Comparison of ENCODE assay signal across 1 cellular context in genomic region chr7:112206238-112207105, GRCh38.
A peak's percentile ranks its signal among the peaks of the same experiment; 100 is the strongest.
TF ChIP-seq lines count a peak whose summit lies in the region.

Gene DOCK4 (minus strand): TSS chr7:112206399. CDS start chr7:112206138, 261 bp downstream.
Gene ZNF277 (plus strand): TSS chr7:112206695. CDS start chr7:112206717, 22 bp downstream.

TF ChIP-seq in K562, 482 proteins besides CTCF, POLR2A, EP300 and RAD21 (continued from another document and continues in another):
- no peak for TF ChIP-seq ATF4 (CRISPR knock-in tag; IDR thresholded peaks at IDR 0.05)
- no peak for TF ChIP-seq RBM34 (IDR thresholded peaks at IDR 0.05; ENCODE audit: borderline replicate concordance, insufficient read depth, low read length)
- TF ChIP-seq E4F1 (CRISPR knock-in tag; IDR thresholded peaks at IDR 0.05; ENCODE audit: borderline replicate concordance), result no peak
- 0 out of 2 replicates have a peak, but pooled peaks have one; percentile 36 for TF ChIP-seq ZBTB9 (CRISPR knock-in tag; IDR thresholded peaks at IDR 0.05)
- TF ChIP-seq ZNF75A (CRISPR knock-in tag; IDR thresholded peaks at IDR 0.05), result no peak
- no peak for TF ChIP-seq TGIF2 (CRISPR knock-in tag; IDR thresholded peaks at IDR 0.05)
- no peak for TF ChIP-seq FIP1L1 (IDR thresholded peaks at IDR 0.05; ENCODE audit: low read depth, low read length, poor library complexity, severe bottlenecking)
- TF ChIP-seq KHSRP (IDR thresholded peaks at IDR 0.05), result no peak
- TF ChIP-seq FOXA3 (CRISPR knock-in tag; conservative IDR thresholded peaks at IDR 0.05 in 1 of 2, IDR thresholded peaks at IDR 0.05 in 1 of 2), result no peak
- TF ChIP-seq LEF1 (IDR thresholded peaks at IDR 0.05), result no peak
- no peak; the same call in 1 of the 2 replicates for TF ChIP-seq FOSL1 (tag; conservative IDR thresholded peaks at IDR 0.05)
- TF ChIP-seq STAT5B (CRISPR knock-in tag; IDR thresholded peaks at IDR 0.05), result no peak
- no peak for TF ChIP-seq DNMT1 (IDR thresholded peaks at IDR 0.05)
- no peak for TF ChIP-seq EWSR1 (IDR thresholded peaks at IDR 0.05; ENCODE audit: borderline replicate concordance, low read depth, partially characterized antibody)
- no peak for TF ChIP-seq ZBTB49 (CRISPR knock-in tag; IDR thresholded peaks at IDR 0.05; ENCODE audit: borderline replicate concordance)
- TF ChIP-seq NR0B1 (IDR thresholded peaks at IDR 0.05; ENCODE audit: partially characterized antibody), result no peak
- no peak for TF ChIP-seq BRF2 (IDR thresholded peaks at IDR 0.05; ENCODE audit: borderline replicate concordance, insufficient read depth, insufficient read length)
- no peak for TF ChIP-seq CEBPZ (IDR thresholded peaks at IDR 0.05; ENCODE audit: borderline replicate concordance, low read depth, low read length)
- no peak for TF ChIP-seq CHCHD3 (CRISPR knock-in tag; IDR thresholded peaks at IDR 0.05)
- no peak for TF ChIP-seq CBFB (CRISPR knock-in tag; IDR thresholded peaks at IDR 0.05)
- no peak for TF ChIP-seq TCF3 (CRISPR knock-in tag; IDR thresholded peaks at IDR 0.05)
- TF ChIP-seq ZC3H11A (IDR thresholded peaks at IDR 0.05; ENCODE audit: low read depth, low read length), result no peak
- TF ChIP-seq RNF219 (CRISPR knock-in tag; IDR thresholded peaks at IDR 0.05), result no peak
- TF ChIP-seq GMEB1 (CRISPR knock-in tag; IDR thresholded peaks at IDR 0.05), result peak; percentile 76
- no peak for TF ChIP-seq U2AF1 (optimal IDR thresholded peaks at IDR 0.05; ENCODE audit: low read depth, low read length)
- no peak for TF ChIP-seq MEF2D (tag; conservative IDR thresholded peaks at IDR 0.05; ENCODE audit: low read depth)
- TF ChIP-seq BDP1 (IDR thresholded peaks at IDR 0.05; ENCODE audit: insufficient read depth, insufficient read length), result no peak
- TF ChIP-seq BHLHE40 (IDR thresholded peaks at IDR 0.05; ENCODE audit: low read length), result peak; percentile 46
- TF ChIP-seq KDM1A (IDR thresholded peaks at IDR 0.05), result no peak
- TF ChIP-seq SP2 (IDR thresholded peaks at IDR 0.05; ENCODE audit: extremely low read depth, low read depth, low read length, poor library complexity, severe bottlenecking), result peak; percentile 40
- TF ChIP-seq GATAD2B (IDR thresholded peaks at IDR 0.05; ENCODE audit: borderline replicate concordance), result no peak
- TF ChIP-seq PPARD (CRISPR knock-in tag; IDR thresholded peaks at IDR 0.05), result no peak
- no peak for TF ChIP-seq USF1 (CRISPR knock-in tag; IDR thresholded peaks at IDR 0.05)
- TF ChIP-seq TFAP4 (CRISPR knock-in tag; IDR thresholded peaks at IDR 0.05; ENCODE audit: borderline replicate concordance), result peak; percentile 61
- TF ChIP-seq MECOM (CRISPR knock-in tag; IDR thresholded peaks at IDR 0.05), result no peak
- TF ChIP-seq PHTF2 (CRISPR knock-in tag; IDR thresholded peaks at IDR 0.05), result no peak
- TF ChIP-seq ZNF785 (CRISPR knock-in tag; IDR thresholded peaks at IDR 0.05), result no peak
- TF ChIP-seq U2AF2 (optimal IDR thresholded peaks at IDR 0.05; ENCODE audit: low read depth, low read length), result no peak
- TF ChIP-seq ZNF224 (CRISPR knock-in tag; IDR thresholded peaks at IDR 0.05), result no peak
- no peak for TF ChIP-seq MCM7 (IDR thresholded peaks at IDR 0.05)
- TF ChIP-seq NCOA6 (IDR thresholded peaks at IDR 0.05), result no peak
- TF ChIP-seq POLR3G (IDR thresholded peaks at IDR 0.05; ENCODE audit: extremely low read depth, insufficient read length, insufficient replicate concordance), result no peak
